In the genomic region with DNA sequence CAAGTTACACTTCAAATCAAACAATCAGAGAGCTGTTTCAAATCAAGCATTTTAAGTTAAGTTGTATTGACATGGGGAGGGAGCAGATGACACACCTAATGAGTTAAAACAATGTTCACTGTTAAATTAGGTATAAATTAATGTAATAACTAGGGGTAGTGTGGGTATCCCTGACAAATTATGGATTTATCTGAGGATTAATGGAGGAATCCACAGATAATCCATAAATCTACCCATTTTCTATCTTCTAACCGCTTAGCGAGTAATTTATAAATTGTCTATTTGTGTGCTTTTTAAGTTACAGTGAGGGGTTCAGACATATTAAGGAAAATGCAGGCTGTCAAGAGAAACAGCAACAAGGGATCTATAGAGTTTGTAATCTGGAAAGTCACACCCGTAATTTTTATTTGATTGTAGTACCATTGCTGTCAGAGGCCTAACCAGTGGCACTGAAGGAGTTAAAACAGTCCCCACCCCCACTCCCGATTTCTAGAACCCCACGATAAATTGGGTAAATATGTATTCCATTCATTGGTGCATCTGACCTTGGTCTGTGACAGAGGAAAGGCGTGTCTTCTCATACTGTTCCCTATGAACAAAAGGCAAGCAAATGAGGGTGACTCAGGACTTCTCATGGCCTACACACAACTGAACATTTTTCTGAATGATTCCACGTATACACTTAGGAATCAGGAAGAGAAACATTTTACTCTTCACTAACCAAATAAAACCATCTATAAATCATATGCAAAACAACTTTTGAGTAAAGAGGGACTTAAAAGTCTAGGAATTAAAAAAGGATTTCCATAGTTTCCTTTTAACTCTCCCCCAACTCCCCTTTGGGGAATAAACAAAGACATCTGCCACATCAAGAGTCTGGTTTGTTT, we compare ENCODE assay signal across 8 cellular contexts. TPM values are rescaled to one million over a fixed set of nuclear protein-coding genes. Genes with fewer than 3 reads are reported as not detected.
DNase-seq lines count a peak whose midpoint lies in the region; TF ChIP-seq lines count a peak whose summit lies in the region.

No MANE protein-coding gene starts in this region.

- no peaks in the 10 kb centered on the region for H3K9me3 ChIP-seq in testis

- H3K4me3 Mint-ChIP-seq in chondrocyte (ENCODE audit: unreplicated experiment), result peak overlapping the region; percentile 27

- H3K36me3 Mint-ChIP-seq in chondrocyte (ENCODE audit: low read depth), result peaks cover 20% of the 10 kb centered on the region

- H3K27ac ChIP-seq in testis, result peak overlapping the region; percentile 96 to 100

- H3K4me1 Mint-ChIP-seq in chondrocyte (ENCODE audit: low read depth), result peaks cover 82% of the 10 kb centered on the region

- WGBS in testis, 2 donors, result 38 to 41% methylated on average over 7 of the region's 7 CpGs

- no peaks in the 10 kb centered on the region for H3K27me3 ChIP-seq in testis

- H3K27me3 Mint-ChIP-seq in chondrocyte (ENCODE audit: low read depth), result no peaks in the 10 kb centered on the region

- no peak overlapping the region for H3K4me3 ChIP-seq in testis

- no peaks in the 10 kb centered on the region for H3K9me3 Mint-ChIP-seq in chondrocyte (ENCODE audit: low read depth)

- no peaks in the 10 kb centered on the region for H3K36me3 ChIP-seq in testis (ENCODE audit: low read depth, missing control alignments)

- peaks cover 56% of the 10 kb centered on the region for H3K4me1 ChIP-seq in testis

- peak overlapping the region; percentile 99 for H3K27ac Mint-ChIP-seq in chondrocyte (ENCODE audit: unreplicated experiment)

- no peak for TF ChIP-seq CTCF in chondrocyte (IDR thresholded peaks at IDR 0.05)
- TF ChIP-seq CTCF in testis (IDR thresholded peaks at IDR 0.05), result no peak

- no peak for TF ChIP-seq POLR2A in testis (IDR thresholded peaks at IDR 0.05)

- intact Hi-C loops in testis (cut with DNase I; ENCODE audit: low total_unique reads), result loop anchor here (5.0 kb wide), 1 partner anchor 70 kb away; no protein-coding TSS in a partner anchor
- intact Hi-C loops in posterior cingulate gyrus (cut with DNase I), result no loop called here

- DNase-seq in ELR (ENCODE audit: low read depth) (peak; percentile 98), M059J (ENCODE audit: low read depth) (peak; percentile 98), SHP77 treated with DMSO at 0.1 percent for 48 hours (lab: John Stamatoyannopoulos, UW) (peak; percentile 46), chondrocyte (ENCODE audit: low spot score) (no peak), lung microvascular endothelial cell (ENCODE audit: low read depth in 2 of 2) (peak; percentile 85 to 94), testis (no peak), posterior cingulate gyrus (no peak), NCI-H2196 (lab: John Stamatoyannopoulos, UW; ENCODE audit: unreplicated experiment) (no peak)

RNA-seq across cellular contexts. Expression of a gene that starts 7.4 kb away (rescaled TPM):
- 49.0 and 84.1 TPM in 2 replicates for total RNA-seq in M059J (2014; rRNA removed; shearing (Covaris generic))
- total RNA-seq in chondrocyte (67.9 to 74.4 TPM (median 70.5 TPM) in 3 replicates), lung microvascular endothelial cell (66.3 and 70.2 TPM in 2 replicates), testis (10 to 100 TPM; 82.0 to 96.6 TPM)
- polyA plus RNA-seq in testis (ENCODE audit: insufficient read depth, low read depth, low replicate concordance), result 100 TPM

Comparison
In these comparisons a context has a peak if more than half of its experiments do, and no peak if none do; other contexts are left out.
1. DNase-seq: peak in ELR (single experiment), M059J (single experiment), SHP77 treated with DMSO at 0.1 percent for 48 hours (single experiment) and lung microvascular endothelial cell (2 of 2); none in chondrocyte (single experiment), testis (single experiment), posterior cingulate gyrus (0 of 10) and NCI-H2196 (single experiment).